1 cellular context compared by ENCODE assay signal in genomic region chr6:37580164-37580955, GRCh38.
TF ChIP-seq lines count a peak whose summit lies in the region.

No MANE protein-coding gene starts in this region.

TF ChIP-seq in K562, 482 proteins besides CTCF, POLR2A, EP300 and RAD21 (continued from another document and continues in another):
- no peak for TF ChIP-seq ZNF609 (CRISPR knock-in tag; IDR thresholded peaks at IDR 0.05; ENCODE audit: borderline replicate concordance)
- TF ChIP-seq CHD2 (IDR thresholded peaks at IDR 0.05; ENCODE audit: low read depth, low read length): no peak
- no peak for TF ChIP-seq ZNF644 (tag; IDR thresholded peaks at IDR 0.05; ENCODE audit: low read depth)
- TF ChIP-seq BDP1 (IDR thresholded peaks at IDR 0.05; ENCODE audit: insufficient read depth, insufficient read length): no peak
- peak; percentile 57; the same call in 1 of the 2 replicates for TF ChIP-seq C11orf30 (IDR thresholded peaks at IDR 0.05; ENCODE audit: low read depth)
- no peak for TF ChIP-seq HMG20A (CRISPR knock-in tag; conservative IDR thresholded peaks at IDR 0.05)
- no peak for TF ChIP-seq ZNF695 (CRISPR knock-in tag; IDR thresholded peaks at IDR 0.05)
- TF ChIP-seq TRIM28 (IDR thresholded peaks at IDR 0.05): no peak
- TF ChIP-seq ZNF740 (CRISPR knock-in tag; IDR thresholded peaks at IDR 0.05): no peak
- TF ChIP-seq ZNF740 (tag; IDR thresholded peaks at IDR 0.05): no peak
- TF ChIP-seq ZBTB40 (IDR thresholded peaks at IDR 0.05): no peak
- no peak for TF ChIP-seq ZBTB40 (CRISPR knock-in tag; IDR thresholded peaks at IDR 0.05)
- TF ChIP-seq MTA3 (IDR thresholded peaks at IDR 0.05; ENCODE audit: borderline replicate concordance): no peak
- TF ChIP-seq CHD1 (IDR thresholded peaks at IDR 0.05; ENCODE audit: low read length): no peak
- TF ChIP-seq HMGXB4 (CRISPR knock-in tag; IDR thresholded peaks at IDR 0.05): no peak
- no peak for TF ChIP-seq MCM3 (IDR thresholded peaks at IDR 0.05)
- no peak for TF ChIP-seq DDX20 (tag; IDR thresholded peaks at IDR 0.05; ENCODE audit: low read depth)
- TF ChIP-seq ZNF511 (CRISPR knock-in tag; IDR thresholded peaks at IDR 0.05): no peak
- no peak for TF ChIP-seq ZNF655 (CRISPR knock-in tag; IDR thresholded peaks at IDR 0.05)
- TF ChIP-seq KDM2B (CRISPR knock-in tag; IDR thresholded peaks at IDR 0.05): no peak
- TF ChIP-seq TSC22D4 (tag; IDR thresholded peaks at IDR 0.05): no peak
- TF ChIP-seq ZHX1 (conservative IDR thresholded peaks at IDR 0.05; ENCODE audit: low read length): no peak
- TF ChIP-seq ARID1B (IDR thresholded peaks at IDR 0.05): no peak
- TF ChIP-seq ATF3 (IDR thresholded peaks at IDR 0.05): peak; percentile 68
- no peak for TF ChIP-seq ATF3 (CRISPR knock-in tag; conservative IDR thresholded peaks at IDR 0.05)
- TF ChIP-seq ZC3H4 (CRISPR knock-in tag; IDR thresholded peaks at IDR 0.05; ENCODE audit: borderline replicate concordance): no peak
- no peak for TF ChIP-seq ZBTB2 (IDR thresholded peaks at IDR 0.05)
- TF ChIP-seq ZNF449 (CRISPR knock-in tag; IDR thresholded peaks at IDR 0.05): no peak
